8 cellular contexts compared by ENCODE assay signal in genomic region chr11:15826826-15827225, GRCh38.
DNase-seq lines count a peak whose midpoint lies in the region; ATAC-seq and TF ChIP-seq lines count a peak whose summit lies in the region.

No MANE protein-coding gene starts in this region.

- H3K9me3 ChIP-seq in heart right ventricle = no peaks in the 10 kb centered on the region

- H3K27me3 ChIP-seq in heart right ventricle = no peaks in the 10 kb centered on the region

- TF ChIP-seq CTCF in heart right ventricle (IDR thresholded peaks at IDR 0.05) = peak; percentile 39 to 75 (median 70)

- DNase-seq in stimulated activated CD4-positive, alpha-beta T cell treated with anti-CD3 and anti-CD28 coated beads, Interleukin-12 subunit alpha, Interleukin-12 subunit beta, amount 100 ng/mL, for 48 hours (ENCODE audit: low read depth in 2 of 3, low spot score in 1 of 3) = peak in 2 of 3 donors; percentile 8 to 10
- no peak for DNase-seq in stimulated activated CD4-positive, alpha-beta T cell treated with anti-CD3 and anti-CD28 coated beads, Interleukin-1b, Interleukin-23, amount 100 ng/mL, for 48 hours
- DNase-seq in SK-N-DZ (ENCODE audit: low spot score) (peak; percentile 35), heart right ventricle (peak; percentile 51 to 70), pons (ENCODE audit: low spot score) (no peak), NCI-H510A treated with DMSO at 0.1 percent for 48 hours (lab: John Stamatoyannopoulos, UW) (no peak)

- H3K4me1 ChIP-seq in heart right ventricle = peaks cover 3 to 64% (median 32%) of the 10 kb centered on the region in 9 donors

- H3K4me3 ChIP-seq in heart right ventricle = no peak overlapping the region

- no peak overlapping the region for H3K27ac Mint-ChIP-seq in stimulated activated memory B cell treated with anti-CD40 and anti-IgM and Interleukin-4, amounts not matched to agents 10 μg/mL and 1 μg/mL and 100 μg/mL, for 72 hours

- H3K9me3 Mint-ChIP-seq in stimulated activated memory B cell treated with anti-CD40 and anti-IgM and Interleukin-4, amounts not matched to agents 10 μg/mL and 1 μg/mL and 100 μg/mL, for 72 hours = no peaks in the 10 kb centered on the region

- H3K4me1 Mint-ChIP-seq in stimulated activated memory B cell treated with anti-CD40 and anti-IgM and Interleukin-4, amounts not matched to agents 10 μg/mL and 1 μg/mL and 100 μg/mL, for 72 hours = no peaks in the 10 kb centered on the region

- H3K36me3 ChIP-seq in heart right ventricle = no peaks in the 10 kb centered on the region

- H3K4me3 Mint-ChIP-seq in stimulated activated memory B cell treated with anti-CD40 and anti-IgM and Interleukin-4, amounts not matched to agents 10 μg/mL and 1 μg/mL and 100 μg/mL, for 72 hours = no peak overlapping the region

- peaks cover 9% of the 10 kb centered on the region for H3K27me3 Mint-ChIP-seq in stimulated activated memory B cell treated with anti-CD40 and anti-IgM and Interleukin-4, amounts not matched to agents 10 μg/mL and 1 μg/mL and 100 μg/mL, for 72 hours

- H3K36me3 Mint-ChIP-seq in stimulated activated memory B cell treated with anti-CD40 and anti-IgM and Interleukin-4, amounts not matched to agents 10 μg/mL and 1 μg/mL and 100 μg/mL, for 72 hours = no peaks in the 10 kb centered on the region

- no peak overlapping the region for H3K27ac ChIP-seq in heart right ventricle

- intact Hi-C loops in heart right ventricle (cut with DNase I) = loop anchor here in 5 of 10 donors (2.0 to 10.0 kb wide), 4 partner anchors 158 to 786 kb away; no protein-coding TSS in a partner anchor

- ATAC-seq in HG03175 (IDR thresholded peaks at IDR 0.05; ENCODE audit: unreplicated experiment) (peak; percentile 62), heart right ventricle (peak in 7 of 8 donors; percentile 17 to 73 (median 55))
- ATAC-seq in stimulated activated memory B cell treated with anti-CD40 and anti-IgM and Interleukin-4, amounts not matched to agents 10 μg/mL and 1 μg/mL and 100 μg/mL, for 72 hours = peak; percentile 21

Comparison
In these comparisons a context has a peak if more than half of its experiments do, and no peak if none do; other contexts are left out.
1. DNase-seq: peak in stimulated activated CD4-positive, alpha-beta T cell treated with anti-CD3 and anti-CD28 coated beads, Interleukin-12 subunit alpha, Interleukin-12 subunit beta, amount 100 ng/mL, for 48 hours (2 of 3), SK-N-DZ (single experiment) and heart right ventricle (2 of 2); none in stimulated activated CD4-positive, alpha-beta T cell treated with anti-CD3 and anti-CD28 coated beads, Interleukin-1b, Interleukin-23, amount 100 ng/mL, for 48 hours (single experiment), pons (single experiment) and NCI-H510A treated with DMSO at 0.1 percent for 48 hours (single experiment).
2. Peak in every context shown above with its lines, with median percentiles within 50 percentile points of each other: ATAC-seq.